Comparison of ENCODE assay signal across 9 cellular contexts in the genomic region with DNA sequence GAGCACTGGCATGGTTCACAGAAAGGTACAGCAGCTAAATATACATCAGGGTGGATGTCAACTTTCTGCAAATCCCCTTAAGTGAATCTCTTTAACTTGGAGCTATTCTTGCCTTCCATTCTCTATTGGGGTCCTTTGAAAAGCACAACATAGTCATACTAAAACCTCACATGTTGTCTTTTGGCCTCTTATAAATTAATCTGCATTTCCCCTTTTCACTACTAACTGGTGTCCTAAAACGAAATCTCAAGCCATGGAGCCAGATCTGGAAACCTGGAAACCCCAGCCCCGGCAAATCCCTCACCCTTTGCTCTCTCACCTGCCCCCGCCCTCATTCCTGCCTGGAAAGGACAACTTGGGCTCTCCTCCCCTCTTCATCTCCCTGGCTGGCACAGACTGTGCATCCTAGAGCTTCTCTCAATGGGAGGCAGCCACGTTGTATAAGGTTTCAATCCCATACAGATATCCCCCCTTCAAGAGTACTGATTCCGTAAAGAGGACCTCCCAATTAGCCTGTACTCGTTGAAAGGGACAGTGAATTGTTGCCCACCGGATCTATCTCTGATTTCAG. TPM values are rescaled to one million over a fixed set of nuclear protein-coding genes. Genes with fewer than 3 reads are reported as not detected.
DNase-seq lines count a peak whose midpoint lies in the region; ATAC-seq, FAIRE-seq and TF ChIP-seq lines count a peak whose summit lies in the region.
"Had no signal": no experiment of that assay in that cellular context is flagged by ENCODE, and none has a peak within 500 bp of the region (broad histone marks: within the 10 kb centered on the region; RNA-seq: fewer than 3 reads in every experiment).

No MANE protein-coding gene starts in this region.

- POLR2A ChIA-PET in AG04450 (lab: Yijun Ruan, JAX), result interaction anchor here (0.9 to 3.5 kb wide), 7 partner anchors 11 to 715 kb away, joined by 3 to 30 read pairs (median 13); no protein-coding TSS in a partner anchor
- POLR2A ChIA-PET in CD4-positive, alpha-beta T cell (lab: Charles Lee), result interaction anchor here (0.5 to 7.2 kb wide), 13 partner anchors 13 to 850 kb away, joined by 3 to 172 read pairs (median 13); a partner anchor contains a TSS

- peak overlapping the region; percentile 93 for H3K27ac ChIP-seq in AG04450 (ENCODE audit: low read depth, low read length)
- H3K27ac ChIP-seq in HUES48 (ENCODE audit: low read depth, low read length), result no peak overlapping the region
- H3K27ac ChIP-seq in small intestine (ENCODE audit: low read depth in 1 of 2, low read length in 1 of 2), result no peak overlapping the region
- no peak overlapping the region for H3K27ac ChIP-seq in CD4-positive, alpha-beta T cell (ENCODE audit: low read depth, low read length)

- CTCF ChIA-PET in AG04450 (lab: Charles Lee), result interaction anchor here (0.7 to 2.9 kb wide), 5 partner anchors 197 to 715 kb away, joined by 3 to 20 read pairs (median 6); no protein-coding TSS in a partner anchor
- CTCF ChIA-PET in CD4-positive, alpha-beta T cell (lab: Charles Lee), result interaction anchor here (1.3 to 3.6 kb wide), 6 partner anchors 18 to 262 kb away, joined by 3 to 22 read pairs (median 10); no protein-coding TSS in a partner anchor

- DNase-seq in AG04450 (ENCODE audit: low read depth, low spot score) (no peak), choroid plexus epithelial cell (ENCODE audit: low read depth) (no peak), small intestine (no peak), T-helper 17 cell (no peak)
- DNase-seq in CD4-positive, alpha-beta T cell, result no peak

- H3K4me3 ChIP-seq in AG04450 (ENCODE audit: low read depth, low read length), result peak overlapping the region; percentile 95
- H3K4me3 ChIP-seq in HUES48 (ENCODE audit: low read depth, low read length), result peak overlapping the region; percentile 83
- peak overlapping the region; percentile 87 for H3K4me3 ChIP-seq in choroid plexus epithelial cell (ENCODE audit: low read depth, low read length)
- H3K4me3 ChIP-seq in mononuclear cell (ENCODE audit: low read length), result peak overlapping the region; percentile 84
- peak overlapping the region in 1 of 2 donors; percentile 60 for H3K4me3 ChIP-seq in small intestine (ENCODE audit: low read depth in 1 of 2, low read length in 2 of 2)

- H3K36me3 Mint-ChIP-seq in CD4-positive, alpha-beta T cell (ENCODE audit: low read depth), result peaks cover 17% of the 10 kb centered on the region
- peaks cover 7% of the 10 kb centered on the region for H3K36me3 Mint-ChIP-seq in T-helper 17 cell (ENCODE audit: low read depth)

- no peaks in the 10 kb centered on the region for H3K27me3 Mint-ChIP-seq in CD4-positive, alpha-beta T cell
- H3K27me3 Mint-ChIP-seq in T-helper 17 cell, result no peaks in the 10 kb centered on the region
- H3K27me3 Mint-ChIP-seq: activated CD4-positive, alpha-beta T cell treated with anti-CD3 and anti-CD28 coated beads for 36 hours had no signal

- H3K36me3 ChIP-seq in HUES48 (ENCODE audit: control insufficient read depth, insufficient read depth, low read length) (peaks cover 6% of the 10 kb centered on the region), small intestine (ENCODE audit: control insufficient read depth in 2 of 2, insufficient read depth in 2 of 2, low read length in 2 of 2) (no peaks in the 10 kb centered on the region)

- no peak overlapping the region for H3K4me3 Mint-ChIP-seq in CD4-positive, alpha-beta T cell
- no peak overlapping the region for H3K4me3 Mint-ChIP-seq in T-helper 17 cell
- H3K4me3 Mint-ChIP-seq: activated CD4-positive, alpha-beta T cell treated with anti-CD3 and anti-CD28 coated beads for 36 hours had no signal

- ATAC-seq in CD4-positive, alpha-beta T cell (ENCODE audit: poor library complexity), result no peak
- ATAC-seq in T-helper 17 cell (no peak), GM18861 (IDR thresholded peaks at IDR 0.05; ENCODE audit: unreplicated experiment) (no peak)
- ATAC-seq: activated CD4-positive, alpha-beta T cell treated with anti-CD3 and anti-CD28 coated beads for 36 hours had no signal

- no peak overlapping the region for H3K27ac Mint-ChIP-seq in CD4-positive, alpha-beta T cell
- H3K27ac Mint-ChIP-seq in T-helper 17 cell, result no peak overlapping the region
- H3K27ac Mint-ChIP-seq: activated CD4-positive, alpha-beta T cell treated with anti-CD3 and anti-CD28 coated beads for 36 hours had no signal

- H3K4me1 ChIP-seq in HUES48 (ENCODE audit: control insufficient read depth, insufficient read depth, low read length), result peaks cover 12% of the 10 kb centered on the region
- peaks cover 52% of the 10 kb centered on the region for H3K4me1 ChIP-seq in mononuclear cell (ENCODE audit: insufficient read depth, low read length)
- H3K4me1 ChIP-seq in small intestine (ENCODE audit: control insufficient read depth in 2 of 2, insufficient read depth in 1 of 2, low read depth in 1 of 2, low read length in 1 of 2), result peaks cover 4 to 9% of the 10 kb centered on the region in 2 donors

- H3K4me1 Mint-ChIP-seq in CD4-positive, alpha-beta T cell (ENCODE audit: low read depth), result peaks cover 36% of the 10 kb centered on the region
- peaks cover 27% of the 10 kb centered on the region for H3K4me1 Mint-ChIP-seq in T-helper 17 cell

- no peak for FAIRE-seq in small intestine (lab: Jason Lieb, UNC)

- H3K9ac ChIP-seq in HUES48 (ENCODE audit: low read depth, low read length), result no peak overlapping the region

- H3K9me3 Mint-ChIP-seq in CD4-positive, alpha-beta T cell, result no peaks in the 10 kb centered on the region

- H3K27me3 ChIP-seq in AG04450 (ENCODE audit: control insufficient read depth, insufficient read depth, low read length) (no peaks in the 10 kb centered on the region), HUES48 (ENCODE audit: control insufficient read depth, insufficient read depth, low read length) (peaks cover 25% of the 10 kb centered on the region), mononuclear cell (ENCODE audit: insufficient read depth, low read length) (no peaks in the 10 kb centered on the region), small intestine (ENCODE audit: control insufficient read depth in 2 of 2, insufficient read depth in 2 of 2, low read length in 2 of 2) (no peaks in the 10 kb centered on the region)
- H3K27me3 ChIP-seq in CD4-positive, alpha-beta T cell (ENCODE audit: control insufficient read depth, insufficient read depth, low read length), result no peaks in the 10 kb centered on the region

- intact Hi-C loops in CD4-positive, alpha-beta T cell (cut with DNase I, micrococcal nuclease), result loop anchor here (2.0 to 10.0 kb wide), 6 partner anchors 26 to 874 kb away; a partner anchor contains a TSS

- WGBS in small intestine, 3 donors, result 8 to 21% (median 13%) methylated on average over 7 of the region's 7 CpGs

- H3K9me3 ChIP-seq in AG04450 (ENCODE audit: control insufficient read depth, insufficient read depth, low read length), result peaks cover 9% of the 10 kb centered on the region
- no peaks in the 10 kb centered on the region for H3K9me3 ChIP-seq in HUES48 (ENCODE audit: control insufficient read depth, insufficient read depth, low read length)
- H3K9me3 ChIP-seq in mononuclear cell (ENCODE audit: low read depth, low read length), result no peaks in the 10 kb centered on the region
- no peaks in the 10 kb centered on the region for H3K9me3 ChIP-seq in small intestine (ENCODE audit: control insufficient read depth, low read depth)
- H3K9me3 ChIP-seq in CD4-positive, alpha-beta T cell (ENCODE audit: control insufficient read depth, low read length), result no peaks in the 10 kb centered on the region
- H3K9me3 ChIP-seq in T-helper 17 cell (ENCODE audit: control insufficient read depth, low read length, poor library complexity, severe bottlenecking), result no peaks in the 10 kb centered on the region

- TF ChIP-seq CTCF in AG04450 (IDR thresholded peaks at IDR 0.05; ENCODE audit: low read depth, low read length) (no peak), choroid plexus epithelial cell (conservative IDR thresholded peaks at IDR 0.05; ENCODE audit: low read depth, low read length) (no peak)
- no peak for TF ChIP-seq CTCF in CD4-positive, alpha-beta T cell (IDR thresholded peaks at IDR 0.05)

RNA-seq across cellular contexts. Expression of a gene that starts 1.5 kb away (rescaled TPM):
- 34.2 and 35.9 TPM in 2 replicates for polyA plus RNA-seq in AG04450 (2011; rRNA removed)
- 61.0 and 74.2 TPM in 2 replicates for polyA minus RNA-seq in AG04450 (2011; rRNA and poly(A)+ RNA removed)
- 104 TPM for total RNA-seq in mononuclear cell
- 1 to 10 TPM; 1.1 to 2.8 (median 1.4) TPM for polyA plus RNA-seq in small intestine
- total RNA-seq in CD4-positive, alpha-beta T cell, result 10 to 100 TPM; 66.9 to 70.9 TPM
- 100 to 1,000 TPM in 1 of 2 donors, 10 to 100 TPM in 1; 95.6 to 107 TPM for total RNA-seq in T-helper 17 cell
